Comparison of ENCODE assay signal across 1 cellular context in the genomic region with DNA sequence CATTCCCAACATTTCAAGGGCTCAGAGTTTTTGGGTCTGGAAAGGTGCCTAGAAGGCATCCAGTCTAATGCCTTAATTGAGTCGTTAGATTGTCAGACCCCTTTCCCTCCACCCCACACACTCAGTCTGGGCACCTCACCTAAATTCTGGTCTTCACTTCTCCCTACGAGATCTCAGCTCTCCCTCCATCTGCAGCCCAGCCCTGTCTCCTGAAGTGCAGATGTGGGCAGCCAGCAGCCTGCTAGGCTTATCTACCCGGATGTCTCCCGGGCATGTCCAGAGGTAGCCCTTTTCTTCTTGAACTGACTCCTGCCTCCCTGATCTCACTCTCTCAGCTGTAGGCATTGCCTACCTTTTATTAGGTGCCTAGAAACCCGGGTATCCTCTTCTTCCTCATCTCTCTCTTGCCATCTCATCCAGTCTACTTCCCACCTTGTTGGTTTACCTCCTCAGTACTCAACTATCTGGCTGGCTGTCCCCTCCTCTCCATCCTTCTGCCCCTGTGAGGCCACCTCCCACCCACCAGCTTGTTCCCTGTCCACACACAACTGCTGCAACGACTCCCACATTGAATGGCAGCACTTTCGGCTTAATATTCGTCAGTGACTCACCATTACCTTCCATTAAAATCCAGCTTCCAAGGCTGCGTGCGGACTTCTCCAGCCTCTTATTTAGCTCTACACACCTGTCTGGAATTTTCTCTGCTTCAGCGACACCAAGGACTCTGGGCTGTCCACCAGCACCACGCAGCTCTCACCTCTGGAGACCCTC.
TF ChIP-seq lines count a peak whose summit lies in the region.

No MANE protein-coding gene starts in this region.

TF ChIP-seq in GM23338, 12 proteins besides CTCF, POLR2A, EP300 and RAD21 (continued from another document):
- TF ChIP-seq, protein P1, sequence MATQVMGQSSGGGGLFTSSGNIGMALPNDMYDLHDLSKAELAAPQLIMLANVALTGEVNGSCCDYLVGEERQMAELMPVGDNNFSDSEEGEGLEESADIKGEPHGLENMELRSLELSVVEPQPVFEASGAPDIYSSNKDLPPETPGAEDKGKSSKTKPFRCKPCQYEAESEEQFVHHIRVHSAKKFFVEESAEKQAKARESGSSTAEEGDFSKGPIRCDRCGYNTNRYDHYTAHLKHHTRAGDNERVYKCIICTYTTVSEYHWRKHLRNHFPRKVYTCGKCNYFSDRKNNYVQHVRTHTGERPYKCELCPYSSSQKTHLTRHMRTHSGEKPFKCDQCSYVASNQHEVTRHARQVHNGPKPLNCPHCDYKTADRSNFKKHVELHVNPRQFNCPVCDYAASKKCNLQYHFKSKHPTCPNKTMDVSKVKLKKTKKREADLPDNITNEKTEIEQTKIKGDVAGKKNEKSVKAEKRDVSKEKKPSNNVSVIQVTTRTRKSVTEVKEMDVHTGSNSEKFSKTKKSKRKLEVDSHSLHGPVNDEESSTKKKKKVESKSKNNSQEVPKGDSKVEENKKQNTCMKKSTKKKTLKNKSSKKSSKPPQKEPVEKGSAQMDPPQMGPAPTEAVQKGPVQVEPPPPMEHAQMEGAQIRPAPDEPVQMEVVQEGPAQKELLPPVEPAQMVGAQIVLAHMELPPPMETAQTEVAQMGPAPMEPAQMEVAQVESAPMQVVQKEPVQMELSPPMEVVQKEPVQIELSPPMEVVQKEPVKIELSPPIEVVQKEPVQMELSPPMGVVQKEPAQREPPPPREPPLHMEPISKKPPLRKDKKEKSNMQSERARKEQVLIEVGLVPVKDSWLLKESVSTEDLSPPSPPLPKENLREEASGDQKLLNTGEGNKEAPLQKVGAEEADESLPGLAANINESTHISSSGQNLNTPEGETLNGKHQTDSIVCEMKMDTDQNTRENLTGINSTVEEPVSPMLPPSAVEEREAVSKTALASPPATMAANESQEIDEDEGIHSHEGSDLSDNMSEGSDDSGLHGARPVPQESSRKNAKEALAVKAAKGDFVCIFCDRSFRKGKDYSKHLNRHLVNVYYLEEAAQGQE (IDR thresholded peaks at IDR 0.05; ENCODE audit: unreplicated experiment): no peak
- TF ChIP-seq POLR2AphosphoS5 (IDR thresholded peaks at IDR 0.05; ENCODE audit: low read depth) (no peak), EZH2 (IDR thresholded peaks at IDR 0.05; ENCODE audit: low read depth, unreplicated experiment) (no peak), ZNF331 (CRISPR knock-in tag; IDR thresholded peaks at IDR 0.05; ENCODE audit: low read depth) (no peak), STAT1 (IDR thresholded peaks at IDR 0.05; ENCODE audit: unreplicated experiment) (no peak), JUNB (IDR thresholded peaks at IDR 0.05; ENCODE audit: unreplicated experiment) (no peak)
- TF ChIP-seq, protein P2, sequence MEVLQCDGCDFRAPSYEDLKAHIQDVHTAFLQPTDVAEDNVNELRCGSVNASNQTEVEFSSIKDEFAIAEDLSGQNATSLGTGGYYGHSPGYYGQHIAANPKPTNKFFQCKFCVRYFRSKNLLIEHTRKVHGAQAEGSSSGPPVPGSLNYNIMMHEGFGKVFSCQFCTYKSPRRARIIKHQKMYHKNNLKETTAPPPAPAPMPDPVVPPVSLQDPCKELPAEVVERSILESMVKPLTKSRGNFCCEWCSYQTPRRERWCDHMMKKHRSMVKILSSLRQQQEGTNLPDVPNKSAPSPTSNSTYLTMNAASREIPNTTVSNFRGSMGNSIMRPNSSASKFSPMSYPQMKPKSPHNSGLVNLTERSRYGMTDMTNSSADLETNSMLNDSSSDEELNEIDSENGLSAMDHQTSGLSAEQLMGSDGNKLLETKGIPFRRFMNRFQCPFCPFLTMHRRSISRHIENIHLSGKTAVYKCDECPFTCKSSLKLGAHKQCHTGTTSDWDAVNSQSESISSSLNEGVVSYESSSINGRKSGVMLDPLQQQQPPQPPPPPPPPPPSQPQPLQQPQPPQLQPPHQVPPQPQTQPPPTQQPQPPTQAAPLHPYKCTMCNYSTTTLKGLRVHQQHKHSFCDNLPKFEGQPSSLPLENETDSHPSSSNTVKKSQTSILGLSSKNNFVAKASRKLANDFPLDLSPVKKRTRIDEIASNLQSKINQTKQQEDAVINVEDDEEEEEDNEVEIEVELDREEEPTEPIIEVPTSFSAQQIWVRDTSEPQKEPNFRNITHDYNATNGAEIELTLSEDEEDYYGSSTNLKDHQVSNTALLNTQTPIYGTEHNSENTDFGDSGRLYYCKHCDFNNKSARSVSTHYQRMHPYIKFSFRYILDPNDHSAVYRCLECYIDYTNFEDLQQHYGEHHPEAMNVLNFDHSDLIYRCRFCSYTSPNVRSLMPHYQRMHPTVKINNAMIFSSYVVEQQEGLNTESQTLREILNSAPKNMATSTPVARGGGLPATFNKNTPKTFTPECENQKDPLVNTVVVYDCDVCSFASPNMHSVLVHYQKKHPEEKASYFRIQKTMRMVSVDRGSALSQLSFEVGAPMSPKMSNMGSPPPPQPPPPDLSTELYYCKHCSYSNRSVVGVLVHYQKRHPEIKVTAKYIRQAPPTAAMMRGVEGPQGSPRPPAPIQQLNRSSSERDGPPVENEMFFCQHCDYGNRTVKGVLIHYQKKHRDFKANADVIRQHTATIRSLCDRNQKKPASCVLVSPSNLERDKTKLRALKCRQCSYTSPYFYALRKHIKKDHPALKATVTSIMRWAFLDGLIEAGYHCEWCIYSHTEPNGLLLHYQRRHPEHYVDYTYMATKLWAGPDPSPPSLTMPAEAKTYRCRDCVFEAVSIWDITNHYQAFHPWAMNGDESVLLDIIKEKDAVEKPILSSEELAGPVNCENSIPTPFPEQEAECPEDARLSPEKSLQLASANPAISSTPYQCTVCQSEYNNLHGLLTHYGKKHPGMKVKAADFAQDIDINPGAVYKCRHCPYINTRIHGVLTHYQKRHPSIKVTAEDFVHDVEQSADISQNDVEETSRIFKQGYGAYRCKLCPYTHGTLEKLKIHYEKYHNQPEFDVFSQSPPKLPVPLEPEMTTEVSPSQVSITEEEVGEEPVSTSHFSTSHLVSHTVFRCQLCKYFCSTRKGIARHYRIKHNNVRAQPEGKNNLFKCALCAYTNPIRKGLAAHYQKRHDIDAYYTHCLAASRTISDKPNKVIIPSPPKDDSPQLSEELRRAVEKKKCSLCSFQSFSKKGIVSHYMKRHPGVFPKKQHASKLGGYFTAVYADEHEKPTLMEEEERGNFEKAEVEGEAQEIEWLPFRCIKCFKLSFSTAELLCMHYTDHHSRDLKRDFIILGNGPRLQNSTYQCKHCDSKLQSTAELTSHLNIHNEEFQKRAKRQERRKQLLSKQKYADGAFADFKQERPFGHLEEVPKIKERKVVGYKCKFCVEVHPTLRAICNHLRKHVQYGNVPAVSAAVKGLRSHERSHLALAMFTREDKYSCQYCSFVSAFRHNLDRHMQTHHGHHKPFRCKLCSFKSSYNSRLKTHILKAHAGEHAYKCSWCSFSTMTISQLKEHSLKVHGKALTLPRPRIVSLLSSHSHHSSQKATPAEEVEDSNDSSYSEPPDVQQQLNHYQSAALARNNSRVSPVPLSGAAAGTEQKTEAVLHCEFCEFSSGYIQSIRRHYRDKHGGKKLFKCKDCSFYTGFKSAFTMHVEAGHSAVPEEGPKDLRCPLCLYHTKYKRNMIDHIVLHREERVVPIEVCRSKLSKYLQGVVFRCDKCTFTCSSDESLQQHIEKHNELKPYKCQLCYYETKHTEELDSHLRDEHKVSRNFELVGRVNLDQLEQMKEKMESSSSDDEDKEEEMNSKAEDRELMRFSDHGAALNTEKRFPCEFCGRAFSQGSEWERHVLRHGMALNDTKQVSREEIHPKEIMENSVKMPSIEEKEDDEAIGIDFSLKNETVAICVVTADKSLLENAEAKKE (CRISPR knock-in tag; IDR thresholded peaks at IDR 0.05): no peak
TF ChIP-seq in GM23338: peak in this region for 0.
